In the genomic region with DNA sequence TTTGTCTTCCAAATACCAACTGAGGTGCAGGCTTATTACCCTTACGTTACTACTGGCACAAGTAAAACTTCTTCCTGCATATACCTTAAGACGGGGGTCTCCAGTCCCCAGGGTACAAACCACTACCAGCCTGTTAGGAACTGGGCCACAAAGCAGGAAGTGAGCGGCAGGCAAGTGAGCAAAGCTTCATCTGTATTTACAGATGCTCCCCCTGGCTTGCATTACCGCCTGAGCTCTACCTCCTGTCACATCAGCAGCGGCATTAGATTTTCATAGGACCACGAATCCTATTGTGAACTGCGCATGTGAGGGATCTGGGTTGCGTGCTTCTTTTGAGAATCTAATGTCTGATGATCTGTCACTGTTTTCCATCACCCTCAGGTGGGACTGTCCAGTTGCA, we compare ENCODE assay signal across 12 cellular contexts.
A peak's percentile ranks its signal among the peaks of the same experiment; 100 is the strongest.
DNase-seq lines count a peak whose midpoint lies in the region; ATAC-seq and TF ChIP-seq lines count a peak whose summit lies in the region.
"Had no signal": no experiment of that assay in that cellular context is flagged by ENCODE, and none has a peak within 500 bp of the region (broad histone marks: within the 10 kb centered on the region; RNA-seq: fewer than 3 reads in every experiment).

No MANE protein-coding gene starts in this region.

- H3K27ac Mint-ChIP-seq in CD4-positive, alpha-beta memory T cell = peak overlapping the region; percentile 60 to 91 (median 85)
- H3K27ac Mint-ChIP-seq in activated CD4-positive, alpha-beta memory T cell treated with anti-CD3 and anti-CD28 coated beads, Interleukin-2, amount 10 ng/mL, durations not matched to agents 7 days and 5 days = peak overlapping the region; percentile 73
- H3K27ac Mint-ChIP-seq in immature natural killer cell = peak overlapping the region in 5 of 6 donors; percentile 19 to 74 (median 48)

- peaks cover 60% of the 10 kb centered on the region for H3K4me1 ChIP-seq in CD4-positive, alpha-beta memory T cell (ENCODE audit: insufficient read depth, low read length)
- H3K4me1 ChIP-seq in ovary (ENCODE audit: insufficient read depth) = no peaks in the 10 kb centered on the region

- H3K27me3 ChIP-seq in CD4-positive, alpha-beta memory T cell (ENCODE audit: insufficient read depth, low read length) = no peaks in the 10 kb centered on the region
- H3K27me3 ChIP-seq in ovary = no peaks in the 10 kb centered on the region

- H3K4me1 Mint-ChIP-seq in CD4-positive, alpha-beta memory T cell = peaks cover 47 to 72% (median 58%) of the 10 kb centered on the region in 4 donors
- peaks cover 57% of the 10 kb centered on the region for H3K4me1 Mint-ChIP-seq in activated CD4-positive, alpha-beta memory T cell treated with anti-CD3 and anti-CD28 coated beads, Interleukin-2, amount 10 ng/mL, durations not matched to agents 7 days and 5 days
- H3K4me1 Mint-ChIP-seq in immature natural killer cell = peaks cover 58 to 65% of the 10 kb centered on the region in 2 donors

- no peak for ATAC-seq in GM19351 (IDR thresholded peaks at IDR 0.05; ENCODE audit: unreplicated experiment)
- ATAC-seq in HG03460 (IDR thresholded peaks at IDR 0.05; ENCODE audit: unreplicated experiment) = no peak

- H3K27me3 Mint-ChIP-seq in CD4-positive, alpha-beta memory T cell = no peaks in the 10 kb centered on the region
- no peaks in the 10 kb centered on the region for H3K27me3 Mint-ChIP-seq in activated CD4-positive, alpha-beta memory T cell treated with anti-CD3 and anti-CD28 coated beads, Interleukin-2, amount 10 ng/mL, durations not matched to agents 7 days and 5 days
- H3K27me3 Mint-ChIP-seq in immature natural killer cell (ENCODE audit: low read depth in 3 of 3) = peaks cover 3 to 20% (median 12%) of the 10 kb centered on the region in 3 donors
- H3K27me3 Mint-ChIP-seq: brain had no signal

- H3K27ac ChIP-seq in CD4-positive, alpha-beta memory T cell (ENCODE audit: low read depth, low read length) = peak overlapping the region; percentile 53
- H3K27ac ChIP-seq in ovary = no peak overlapping the region

- no peaks in the 10 kb centered on the region for H3K9me3 Mint-ChIP-seq in CD4-positive, alpha-beta memory T cell
- H3K9me3 Mint-ChIP-seq in activated CD4-positive, alpha-beta memory T cell treated with anti-CD3 and anti-CD28 coated beads, Interleukin-2, amount 10 ng/mL, durations not matched to agents 7 days and 5 days = no peaks in the 10 kb centered on the region
- no peaks in the 10 kb centered on the region for H3K9me3 Mint-ChIP-seq in immature natural killer cell
- H3K9me3 Mint-ChIP-seq: brain had no signal

- no peaks in the 10 kb centered on the region for H3K9me3 ChIP-seq in CD4-positive, alpha-beta memory T cell (ENCODE audit: control insufficient read depth in 1 of 2, low read length in 2 of 2)
- no peaks in the 10 kb centered on the region for H3K9me3 ChIP-seq in ovary

- no peaks in the 10 kb centered on the region for H3K36me3 ChIP-seq in CD4-positive, alpha-beta memory T cell (ENCODE audit: insufficient read depth, low read length)
- H3K36me3 ChIP-seq in ovary = no peaks in the 10 kb centered on the region

- peaks cover 0 to 9% of the 10 kb centered on the region in 2 donors for H3K36me3 Mint-ChIP-seq in CD4-positive, alpha-beta memory T cell
- peaks cover 4% of the 10 kb centered on the region for H3K36me3 Mint-ChIP-seq in activated CD4-positive, alpha-beta memory T cell treated with anti-CD3 and anti-CD28 coated beads, Interleukin-2, amount 10 ng/mL, durations not matched to agents 7 days and 5 days (ENCODE audit: low read depth)
- H3K36me3 Mint-ChIP-seq in immature natural killer cell = peaks cover 0 to 10% (median 3%) of the 10 kb centered on the region in 3 donors

- TF ChIP-seq CTCF in ovary (IDR thresholded peaks at IDR 0.05) = no peak

- in situ Hi-C loops in KBM-7 (cut with MboI; ENCODE audit: low pct_unique_long_range_greater_than_20kb, low sequenced_read_pairs) = no loop called here

- CTCF ChIA-PET in CD4-positive, alpha-beta memory T cell (lab: Charles Lee; ENCODE audit: partially characterized antibody) = interaction anchor here (0.7 to 2.8 kb wide), 18 partner anchors 9 to 273 kb away, joined by 3 to 22 read pairs (median 4); no protein-coding TSS in a partner anchor
- CTCF ChIA-PET in activated CD4-positive, alpha-beta memory T cell treated with anti-CD3 and anti-CD28 coated beads, Interleukin-2, amount 10 ng/mL, durations not matched to agents 7 days and 5 days (lab: Charles Lee) = interaction anchor here (0.9 to 2.3 kb wide), 9 partner anchors 8 to 102 kb away, joined by 3 to 11 read pairs (median 4); no protein-coding TSS in a partner anchor

- no peak for TF ChIP-seq POLR2A in ovary (IDR thresholded peaks at IDR 0.05)

- peak in 4 of 5 donors; percentile 35 to 69 (median 42) for DNase-seq in CD4-positive, alpha-beta memory T cell
- DNase-seq in KBM-7 (peak; percentile 24), immature natural killer cell (no peak), ovary (no peak), COLO668 (lab: John Stamatoyannopoulos, UW; ENCODE audit: unreplicated experiment) (no peak)
- DNase-seq in activated CD4-positive, alpha-beta memory T cell treated with anti-CD3 and anti-CD28 coated beads, Interleukin-2, amount 10 ng/mL, durations not matched to agents 7 days and 5 days = peak; percentile 37
- DNase-seq: Calu3, NCI-H1930, SW 1271 had no signal

- peak overlapping the region in 7 of 8 donors; percentile 45 to 82 (median 73) for H3K4me3 Mint-ChIP-seq in CD4-positive, alpha-beta memory T cell
- no peak overlapping the region for H3K4me3 Mint-ChIP-seq in activated CD4-positive, alpha-beta memory T cell treated with anti-CD3 and anti-CD28 coated beads, Interleukin-2, amount 10 ng/mL, durations not matched to agents 7 days and 5 days
- H3K4me3 Mint-ChIP-seq in immature natural killer cell = peak overlapping the region; percentile 34 to 72 (median 56)
- H3K4me3 Mint-ChIP-seq: brain had no signal

- intact Hi-C loops in CD4-positive, alpha-beta memory T cell (cut with micrococcal nuclease) = no loop called here
- intact Hi-C loops in ovary (cut with DNase I) = no loop called here

- POLR2A ChIA-PET in CD4-positive, alpha-beta memory T cell (lab: Charles Lee; ENCODE audit: partially characterized antibody) = interaction anchor here (0.8 to 1.9 kb wide), 9 partner anchors 9 to 103 kb away, joined by 3 to 12 read pairs (median 4); no protein-coding TSS in a partner anchor
- POLR2A ChIA-PET in activated CD4-positive, alpha-beta memory T cell treated with anti-CD3 and anti-CD28 coated beads, Interleukin-2, amount 10 ng/mL, durations not matched to agents 7 days and 5 days (lab: Charles Lee) = interaction anchor here (1.0 to 1.9 kb wide), 7 partner anchors 9 to 270 kb away, joined by 3 to 10 read pairs (median 4); no protein-coding TSS in a partner anchor

- 92 to 96% (median 94%) methylated on average over 8 of the region's 8 CpGs for WGBS in ovary, 3 donors

- TF ChIP-seq EP300 in ovary (IDR thresholded peaks at IDR 0.05) = no peak

- no peak overlapping the region for H3K4me3 ChIP-seq in CD4-positive, alpha-beta memory T cell (ENCODE audit: low read length in 2 of 2)
- H3K4me3 ChIP-seq in ovary = no peak overlapping the region

Comparison
In these comparisons a context has a peak if more than half of its experiments do, and no peak if none do; other contexts are left out.
1. DNase-seq: peak in CD4-positive, alpha-beta memory T cell (4 of 5), KBM-7 (single experiment) and activated CD4-positive, alpha-beta memory T cell treated with anti-CD3 and anti-CD28 coated beads, Interleukin-2, amount 10 ng/mL, durations not matched to agents 7 days and 5 days (single experiment); none in immature natural killer cell (0 of 3), ovary (0 of 5) and COLO668 (single experiment).
2. Peak in every context shown above with its lines, with median percentiles within 50 percentile points of each other: H3K27ac Mint-ChIP-seq.